8 cellular contexts compared by ENCODE assay signal in the genomic region with DNA sequence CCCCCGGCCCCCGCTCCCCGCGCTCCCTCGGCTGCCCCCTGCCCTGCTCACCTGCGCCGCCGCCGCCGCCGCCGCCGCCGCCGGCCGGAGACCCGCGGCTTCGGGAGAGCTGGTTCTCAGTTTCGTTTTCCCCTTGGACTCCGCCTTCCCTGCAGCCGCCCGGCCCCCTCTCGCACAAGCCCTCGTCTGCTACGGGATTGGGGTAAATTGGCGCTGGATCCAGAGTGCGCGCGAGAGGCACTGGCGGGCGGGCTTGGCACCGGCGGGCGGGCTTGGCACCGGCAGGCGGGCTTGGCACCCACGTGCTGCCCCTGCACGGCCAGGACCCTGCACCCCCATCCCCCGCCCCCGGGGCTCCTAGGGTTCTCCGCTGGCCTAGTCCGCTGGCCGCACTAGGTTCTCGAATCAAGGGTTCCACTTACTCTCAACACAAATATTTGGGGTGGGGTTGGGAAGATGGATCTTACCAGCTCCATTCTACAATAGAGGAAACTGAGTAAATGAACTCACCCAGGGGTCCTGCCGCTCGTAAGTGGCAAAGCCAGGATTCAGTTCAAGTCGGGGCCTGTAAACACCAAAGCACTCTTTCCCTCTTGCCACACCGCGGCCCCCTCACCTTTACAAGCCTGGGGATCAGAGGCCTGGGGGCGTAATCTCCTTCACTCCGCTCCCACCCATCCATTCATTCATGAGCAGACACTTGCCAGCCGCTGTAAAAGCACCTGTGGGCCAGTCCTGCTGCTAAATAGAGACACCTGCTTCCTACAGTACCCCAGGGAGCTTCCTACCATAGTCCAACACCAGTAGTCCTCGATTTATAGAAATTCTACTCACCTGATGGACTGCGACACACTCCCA. TPM values are rescaled to one million over a fixed set of nuclear protein-coding genes. Genes with fewer than 3 reads are reported as not detected.
A peak's percentile ranks its signal among the peaks of the same experiment; 100 is the strongest.
DNase-seq lines count a peak whose midpoint lies in the region; ATAC-seq, FAIRE-seq and TF ChIP-seq lines count a peak whose summit lies in the region.

Gene EIF2AK2, minus strand, starts transcription at position 124 of the 858 bp plus-strand sequence. CDS start 9,174 bp downstream, outside the sequence.

- H3K4me1 ChIP-seq in kidney (ENCODE audit: control insufficient read depth in 1 of 2, insufficient read depth in 1 of 2, low read depth in 1 of 2, low read length in 2 of 2) = peaks cover 10 to 11% of the 10 kb centered on the region in 2 donors

- peak within 1 kb of the TSS; percentile 88 to 92 for H3K4me3 ChIP-seq in kidney (ENCODE audit: low read length in 2 of 2)

- ATAC-seq in GM19043 (IDR thresholded peaks at IDR 0.05; ENCODE audit: low read depth, unreplicated experiment) (peak; percentile 86), HG03342 (IDR thresholded peaks at IDR 0.05; ENCODE audit: unreplicated experiment) (peak; percentile 90)

- H3K9me3 ChIP-seq in kidney (ENCODE audit: control insufficient read depth in 1 of 2, low read length in 2 of 2) = no peaks in the 10 kb centered on the region

- FAIRE-seq in kidney (lab: Jason Lieb, UNC) = no peak

- H3K27ac ChIP-seq in kidney (ENCODE audit: low read depth in 2 of 2, low read length in 2 of 2) = peak within 1 kb of the TSS; percentile 71 to 88

- DNase-seq in AG20443 (ENCODE audit: low spot score) (peak; percentile 99), NCI-H446 (lab: John Stamatoyannopoulos, UW) (peak; percentile 23 to 78), cerebellum (ENCODE audit: low spot score) (peak; percentile 76), kidney (peak; percentile 94)
- peak; percentile 78 for DNase-seq in activated CD4-positive, CD25-positive, alpha-beta regulatory T cell treated with anti-CD3 and anti-CD28 coated beads, Interleukin-2, amount 50 U/mL, for 72 hours
- peak; percentile 56 to 57 for DNase-seq in stimulated activated CD4-positive, alpha-beta T cell treated with anti-CD3 and anti-CD28 coated beads, Interleukin-15, amount 100 ng/mL, for 1 hour (ENCODE audit: low read depth in 1 of 2, low spot score in 1 of 2)

- no peak for TF ChIP-seq CTCF in kidney (IDR thresholded peaks at IDR 0.05; ENCODE audit: borderline replicate concordance, extremely low read depth, insufficient read depth)

- H3K9ac ChIP-seq in kidney (ENCODE audit: low read length in 2 of 2) = peak within 1 kb of the TSS; percentile 88

- peaks cover 0 to 4% of the 10 kb centered on the region in 2 donors for H3K36me3 ChIP-seq in kidney (ENCODE audit: control insufficient read depth in 1 of 2, insufficient read depth in 2 of 2, low read length in 2 of 2)

- intact Hi-C loops in kidney (cut with DNase I) = no loop called here

RNA-seq across cellular contexts. Expression of gene EIF2AK2, which starts in this region (rescaled TPM):
- total RNA-seq in cerebellum (47.8 TPM), kidney (37.6 TPM)
- polyA plus RNA-seq in kidney (ENCODE audit: insufficient read depth, low read depth, low replicate concordance) = 6.4 TPM

Comparison
In these comparisons a context has a peak if more than half of its experiments do, and no peak if none do; other contexts are left out.
1. Peak in every context shown above with its lines: DNase-seq, ATAC-seq, H3K4me3 ChIP-seq and H3K27ac ChIP-seq.